ENCODE assay signal across 1 cellular context in the genomic region with DNA sequence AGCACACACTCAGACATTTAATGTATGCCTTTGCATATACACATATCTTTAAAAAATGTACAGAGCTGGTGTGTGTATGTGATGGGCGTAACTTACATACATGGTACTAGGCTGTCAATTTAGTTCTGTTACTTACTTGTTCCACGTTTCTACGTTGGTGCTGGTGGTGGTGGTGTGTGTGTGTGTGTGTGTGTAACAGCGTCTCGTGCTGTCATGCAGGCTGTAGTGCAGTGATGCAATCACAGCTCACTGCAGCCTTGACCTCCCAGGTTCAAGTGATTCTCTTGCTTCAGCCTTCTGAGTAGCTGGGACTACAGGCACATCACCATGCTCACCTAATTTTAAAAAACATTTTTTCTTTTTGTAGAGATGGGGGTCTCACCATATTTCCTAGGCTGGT.
TF ChIP-seq lines count a peak whose summit lies in the region.

No MANE protein-coding gene starts in this region.

TF ChIP-seq in HepG2, 621 proteins besides CTCF, POLR2A, EP300 and RAD21 (continued from another document):
- TF ChIP-seq, protein P1, sequence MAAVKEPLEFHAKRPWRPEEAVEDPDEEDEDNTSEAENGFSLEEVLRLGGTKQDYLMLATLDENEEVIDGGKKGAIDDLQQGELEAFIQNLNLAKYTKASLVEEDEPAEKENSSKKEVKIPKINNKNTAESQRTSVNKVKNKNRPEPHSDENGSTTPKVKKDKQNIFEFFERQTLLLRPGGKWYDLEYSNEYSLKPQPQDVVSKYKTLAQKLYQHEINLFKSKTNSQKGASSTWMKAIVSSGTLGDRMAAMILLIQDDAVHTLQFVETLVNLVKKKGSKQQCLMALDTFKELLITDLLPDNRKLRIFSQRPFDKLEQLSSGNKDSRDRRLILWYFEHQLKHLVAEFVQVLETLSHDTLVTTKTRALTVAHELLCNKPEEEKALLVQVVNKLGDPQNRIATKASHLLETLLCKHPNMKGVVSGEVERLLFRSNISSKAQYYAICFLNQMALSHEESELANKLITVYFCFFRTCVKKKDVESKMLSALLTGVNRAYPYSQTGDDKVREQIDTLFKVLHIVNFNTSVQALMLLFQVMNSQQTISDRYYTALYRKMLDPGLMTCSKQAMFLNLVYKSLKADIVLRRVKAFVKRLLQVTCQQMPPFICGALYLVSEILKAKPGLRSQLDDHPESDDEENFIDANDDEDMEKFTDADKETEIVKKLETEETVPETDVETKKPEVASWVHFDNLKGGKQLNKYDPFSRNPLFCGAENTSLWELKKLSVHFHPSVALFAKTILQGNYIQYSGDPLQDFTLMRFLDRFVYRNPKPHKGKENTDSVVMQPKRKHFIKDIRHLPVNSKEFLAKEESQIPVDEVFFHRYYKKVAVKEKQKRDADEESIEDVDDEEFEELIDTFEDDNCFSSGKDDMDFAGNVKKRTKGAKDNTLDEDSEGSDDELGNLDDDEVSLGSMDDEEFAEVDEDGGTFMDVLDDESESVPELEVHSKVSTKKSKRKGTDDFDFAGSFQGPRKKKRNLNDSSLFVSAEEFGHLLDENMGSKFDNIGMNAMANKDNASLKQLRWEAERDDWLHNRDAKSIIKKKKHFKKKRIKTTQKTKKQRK (IDR thresholded peaks at IDR 0.05; ENCODE audit: low read length) = no peak
- TF ChIP-seq, protein P2, sequence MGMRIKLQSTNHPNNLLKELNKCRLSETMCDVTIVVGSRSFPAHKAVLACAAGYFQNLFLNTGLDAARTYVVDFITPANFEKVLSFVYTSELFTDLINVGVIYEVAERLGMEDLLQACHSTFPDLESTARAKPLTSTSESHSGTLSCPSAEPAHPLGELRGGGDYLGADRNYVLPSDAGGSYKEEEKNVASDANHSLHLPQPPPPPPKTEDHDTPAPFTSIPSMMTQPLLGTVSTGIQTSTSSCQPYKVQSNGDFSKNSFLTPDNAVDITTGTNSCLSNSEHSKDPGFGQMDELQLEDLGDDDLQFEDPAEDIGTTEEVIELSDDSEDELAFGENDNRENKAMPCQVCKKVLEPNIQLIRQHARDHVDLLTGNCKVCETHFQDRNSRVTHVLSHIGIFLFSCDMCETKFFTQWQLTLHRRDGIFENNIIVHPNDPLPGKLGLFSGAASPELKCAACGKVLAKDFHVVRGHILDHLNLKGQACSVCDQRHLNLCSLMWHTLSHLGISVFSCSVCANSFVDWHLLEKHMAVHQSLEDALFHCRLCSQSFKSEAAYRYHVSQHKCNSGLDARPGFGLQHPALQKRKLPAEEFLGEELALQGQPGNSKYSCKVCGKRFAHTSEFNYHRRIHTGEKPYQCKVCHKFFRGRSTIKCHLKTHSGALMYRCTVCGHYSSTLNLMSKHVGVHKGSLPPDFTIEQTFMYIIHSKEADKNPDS (CRISPR knock-in tag; IDR thresholded peaks at IDR 0.05) = no peak
- TF ChIP-seq NCOA5 (CRISPR knock-in tag; IDR thresholded peaks at IDR 0.05) (no peak), ZNF549 (CRISPR knock-in tag; IDR thresholded peaks at IDR 0.05) (no peak), CEBPB (IDR thresholded peaks at IDR 0.05; ENCODE audit: borderline replicate concordance, low read depth, low read length) (peak; percentile 69; the same call in 1 of the 2 replicates), KMT2B (CRISPR knock-in tag; IDR thresholded peaks at IDR 0.05) (no peak), SMARCC2 (IDR thresholded peaks at IDR 0.05) (no peak), ZFP36L2 (CRISPR knock-in tag; IDR thresholded peaks at IDR 0.05) (no peak), KDM1A (CRISPR knock-in tag; IDR thresholded peaks at IDR 0.05) (no peak), ZSCAN22 (CRISPR knock-in tag; IDR thresholded peaks at IDR 0.05) (no peak), KDM4B (CRISPR knock-in tag; IDR thresholded peaks at IDR 0.05) (no peak), ZNF773 (CRISPR knock-in tag; IDR thresholded peaks at IDR 0.05; ENCODE audit: borderline replicate concordance) (no peak), ATF7 (IDR thresholded peaks at IDR 0.05) (0 out of 2 replicates have a peak, but pooled peaks have one; percentile 6), ATF7 (CRISPR knock-in tag; IDR thresholded peaks at IDR 0.05) (no peak), ZNF775 (CRISPR knock-in tag; IDR thresholded peaks at IDR 0.05; ENCODE audit: borderline replicate concordance) (no peak), MBNL3 (CRISPR knock-in tag; conservative IDR thresholded peaks at IDR 0.05) (no peak), SSRP1 (CRISPR knock-in tag; IDR thresholded peaks at IDR 0.05) (no peak)
- TF ChIP-seq, protein P3, sequence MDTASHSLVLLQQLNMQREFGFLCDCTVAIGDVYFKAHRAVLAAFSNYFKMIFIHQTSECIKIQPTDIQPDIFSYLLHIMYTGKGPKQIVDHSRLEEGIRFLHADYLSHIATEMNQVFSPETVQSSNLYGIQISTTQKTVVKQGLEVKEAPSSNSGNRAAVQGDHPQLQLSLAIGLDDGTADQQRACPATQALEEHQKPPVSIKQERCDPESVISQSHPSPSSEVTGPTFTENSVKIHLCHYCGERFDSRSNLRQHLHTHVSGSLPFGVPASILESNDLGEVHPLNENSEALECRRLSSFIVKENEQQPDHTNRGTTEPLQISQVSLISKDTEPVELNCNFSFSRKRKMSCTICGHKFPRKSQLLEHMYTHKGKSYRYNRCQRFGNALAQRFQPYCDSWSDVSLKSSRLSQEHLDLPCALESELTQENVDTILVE (CRISPR knock-in tag; IDR thresholded peaks at IDR 0.05) = no peak
- TF ChIP-seq, protein P4, sequence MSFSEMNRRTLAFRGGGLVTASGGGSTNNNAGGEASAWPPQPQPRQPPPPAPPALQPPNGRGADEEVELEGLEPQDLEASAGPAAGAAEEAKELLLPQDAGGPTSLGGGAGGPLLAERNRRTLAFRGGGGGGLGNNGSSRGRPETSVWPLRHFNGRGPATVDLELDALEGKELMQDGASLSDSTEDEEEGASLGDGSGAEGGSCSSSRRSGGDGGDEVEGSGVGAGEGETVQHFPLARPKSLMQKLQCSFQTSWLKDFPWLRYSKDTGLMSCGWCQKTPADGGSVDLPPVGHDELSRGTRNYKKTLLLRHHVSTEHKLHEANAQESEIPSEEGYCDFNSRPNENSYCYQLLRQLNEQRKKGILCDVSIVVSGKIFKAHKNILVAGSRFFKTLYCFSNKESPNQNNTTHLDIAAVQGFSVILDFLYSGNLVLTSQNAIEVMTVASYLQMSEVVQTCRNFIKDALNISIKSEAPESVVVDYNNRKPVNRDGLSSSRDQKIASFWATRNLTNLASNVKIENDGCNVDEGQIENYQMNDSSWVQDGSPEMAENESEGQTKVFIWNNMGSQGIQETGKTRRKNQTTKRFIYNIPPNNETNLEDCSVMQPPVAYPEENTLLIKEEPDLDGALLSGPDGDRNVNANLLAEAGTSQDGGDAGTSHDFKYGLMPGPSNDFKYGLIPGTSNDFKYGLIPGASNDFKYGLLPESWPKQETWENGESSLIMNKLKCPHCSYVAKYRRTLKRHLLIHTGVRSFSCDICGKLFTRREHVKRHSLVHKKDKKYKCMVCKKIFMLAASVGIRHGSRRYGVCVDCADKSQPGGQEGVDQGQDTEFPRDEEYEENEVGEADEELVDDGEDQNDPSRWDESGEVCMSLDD (CRISPR knock-in tag; IDR thresholded peaks at IDR 0.05; ENCODE audit: borderline replicate concordance) = no peak
- TF ChIP-seq, protein P5, sequence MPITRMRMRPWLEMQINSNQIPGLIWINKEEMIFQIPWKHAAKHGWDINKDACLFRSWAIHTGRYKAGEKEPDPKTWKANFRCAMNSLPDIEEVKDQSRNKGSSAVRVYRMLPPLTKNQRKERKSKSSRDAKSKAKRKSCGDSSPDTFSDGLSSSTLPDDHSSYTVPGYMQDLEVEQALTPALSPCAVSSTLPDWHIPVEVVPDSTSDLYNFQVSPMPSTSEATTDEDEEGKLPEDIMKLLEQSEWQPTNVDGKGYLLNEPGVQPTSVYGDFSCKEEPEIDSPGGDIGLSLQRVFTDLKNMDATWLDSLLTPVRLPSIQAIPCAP (CRISPR knock-in tag; IDR thresholded peaks at IDR 0.05; ENCODE audit: low read depth) = no peak
- TF ChIP-seq, protein P6, sequence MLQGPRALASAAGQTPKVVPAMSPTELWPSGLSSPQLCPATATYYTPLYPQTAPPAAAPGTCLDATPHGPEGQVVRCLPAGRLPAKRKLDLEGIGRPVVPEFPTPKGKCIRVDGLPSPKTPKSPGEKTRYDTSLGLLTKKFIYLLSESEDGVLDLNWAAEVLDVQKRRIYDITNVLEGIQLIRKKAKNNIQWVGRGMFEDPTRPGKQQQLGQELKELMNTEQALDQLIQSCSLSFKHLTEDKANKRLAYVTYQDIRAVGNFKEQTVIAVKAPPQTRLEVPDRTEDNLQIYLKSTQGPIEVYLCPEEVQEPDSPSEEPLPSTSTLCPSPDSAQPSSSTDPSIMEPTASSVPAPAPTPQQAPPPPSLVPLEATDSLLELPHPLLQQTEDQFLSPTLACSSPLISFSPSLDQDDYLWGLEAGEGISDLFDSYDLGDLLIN (CRISPR knock-in tag; IDR thresholded peaks at IDR 0.05; ENCODE audit: borderline replicate concordance) = no peak
TF ChIP-seq in HepG2: peak in this region for 4.
